In the genomic region with DNA sequence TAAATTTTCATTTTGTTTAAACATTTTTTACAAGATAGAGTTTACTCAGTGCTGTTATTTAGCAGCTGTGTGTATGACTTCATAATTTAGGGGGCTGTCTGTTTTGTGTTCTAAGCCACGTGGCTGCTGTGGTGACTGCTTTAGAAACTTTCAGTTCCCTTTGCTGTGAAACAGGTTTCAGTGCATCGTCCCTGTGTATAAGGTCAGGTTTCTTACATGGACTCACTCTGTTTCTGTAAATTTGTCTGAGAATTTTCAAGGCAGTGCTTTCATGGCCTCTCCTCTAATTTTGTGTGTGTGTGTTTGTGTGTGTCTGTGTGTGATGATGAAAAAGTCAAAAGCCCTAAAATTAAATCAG, we compare ENCODE assay signal across 8 cellular contexts. TPM values are rescaled to one million over a fixed set of nuclear protein-coding genes. Genes with fewer than 3 reads are reported as not detected.
DNase-seq lines count a peak whose midpoint lies in the region; ATAC-seq and TF ChIP-seq lines count a peak whose summit lies in the region.

No MANE protein-coding gene starts in this region.

- no peak for DNase-seq in esophagus muscularis mucosa (ENCODE audit: extremely low spot score)
- no peak for DNase-seq in gastrocnemius medialis
- no peak for DNase-seq in HuH-7.5 (ENCODE audit: low spot score)
- DNase-seq in effector CD8-positive, alpha-beta T cell (lab: John Stamatoyannopoulos, UW) = no peak

- no peak for TF ChIP-seq CTCF in OCI-LY3 (IDR thresholded peaks at IDR 0.05; ENCODE audit: low read depth, low read length)
- TF ChIP-seq CTCF in esophagus muscularis mucosa (IDR thresholded peaks at IDR 0.05) = no peak
- no peak for TF ChIP-seq CTCF in gastrocnemius medialis (IDR thresholded peaks at IDR 0.05 in 4 of 5, conservative IDR thresholded peaks at IDR 0.05 in 1 of 5)

- H2AFZ ChIP-seq in ACC112 (ENCODE audit: low read length, unreplicated experiment) = peak overlapping the region; percentile 75
- H2AFZ ChIP-seq in OCI-LY3 (ENCODE audit: low read depth, low read length) = no peak overlapping the region

- H3K9me3 ChIP-seq in OCI-LY3 (ENCODE audit: insufficient read depth, low read length) (no peaks in the 10 kb centered on the region), esophagus muscularis mucosa (no peaks in the 10 kb centered on the region), gastrocnemius medialis (no peaks in the 10 kb centered on the region)

- no peak for TF ChIP-seq POLR2A in esophagus muscularis mucosa (IDR thresholded peaks at IDR 0.05; ENCODE audit: low read depth)
- no peak for TF ChIP-seq POLR2A in gastrocnemius medialis (IDR thresholded peaks at IDR 0.05)

- 46% methylated on average over 2 of the region's 2 CpGs for WGBS in esophagus muscularis mucosa

- H4K20me1 ChIP-seq in OCI-LY3 (ENCODE audit: insufficient read depth, low read length) = no peaks in the 10 kb centered on the region

- H3K27ac ChIP-seq in ACC112 (ENCODE audit: low read depth, low read length) (peak overlapping the region; percentile 38), OCI-LY3 (ENCODE audit: low read length) (peak overlapping the region; percentile 94), esophagus muscularis mucosa (replicated peaks in 1 of 4) (peak overlapping the region in 1 of 4 donors; percentile 23), gastrocnemius medialis (peak overlapping the region in 1 of 4 donors; percentile 9)

- H3K4me3 ChIP-seq in ACC112 (ENCODE audit: low read depth, low read length) (peak overlapping the region; percentile 73), OCI-LY3 (ENCODE audit: low read length) (peak overlapping the region; percentile 82), esophagus muscularis mucosa (peak overlapping the region; percentile 32 to 49 (median 39)), gastrocnemius medialis (peak overlapping the region in 3 of 4 donors; percentile 32 to 37 (median 33))

- intact Hi-C loops in esophagus muscularis mucosa (cut with DNase I) (no loop called here), gastrocnemius medialis (cut with DNase I; ENCODE audit: low total_unique reads) (no loop called here)

- peaks cover 16% of the 10 kb centered on the region for H3K79me2 ChIP-seq in ACC112 (ENCODE audit: control insufficient read depth, insufficient read depth, low read length, unreplicated experiment)
- H3K79me2 ChIP-seq in OCI-LY3 (ENCODE audit: low read length) = peaks cover 27% of the 10 kb centered on the region

- H3K9ac ChIP-seq in OCI-LY3 (ENCODE audit: low read length) = peak overlapping the region; percentile 78

- peak; percentile 80 for ATAC-seq in GM18508 (IDR thresholded peaks at IDR 0.05; ENCODE audit: insufficient read depth, unreplicated experiment)
- peak; percentile 90 for ATAC-seq in HG02938 (IDR thresholded peaks at IDR 0.05; ENCODE audit: unreplicated experiment)
- no peak for ATAC-seq in gastrocnemius medialis

- TF ChIP-seq EP300 in esophagus muscularis mucosa (IDR thresholded peaks at IDR 0.05) = no peak

- H3K27me3 ChIP-seq in ACC112 (ENCODE audit: insufficient read depth, low read length) (no peaks in the 10 kb centered on the region), OCI-LY3 (ENCODE audit: low read depth, low read length) (no peaks in the 10 kb centered on the region), esophagus muscularis mucosa (no peaks in the 10 kb centered on the region), gastrocnemius medialis (no peaks in the 10 kb centered on the region)

- H3K4me2 ChIP-seq in OCI-LY3 (ENCODE audit: low read length) = peak overlapping the region; percentile 97

- H3K4me1 ChIP-seq in ACC112 (ENCODE audit: control insufficient read depth, insufficient read depth, low read length, unreplicated experiment) (peaks cover 9% of the 10 kb centered on the region), OCI-LY3 (ENCODE audit: low read length) (peaks cover 61% of the 10 kb centered on the region), esophagus muscularis mucosa (peaks cover 4 to 12% (median 7%) of the 10 kb centered on the region in 4 donors), gastrocnemius medialis (peaks cover 0 to 6% of the 10 kb centered on the region in 2 donors)

- H3K36me3 ChIP-seq in ACC112 (ENCODE audit: insufficient read depth, low read length) (no peaks in the 10 kb centered on the region), OCI-LY3 (replicated peaks; ENCODE audit: low read depth, low read length) (no peaks in the 10 kb centered on the region), esophagus muscularis mucosa (no peaks in the 10 kb centered on the region), gastrocnemius medialis (no peaks in the 10 kb centered on the region)

- in situ Hi-C loops in gastrocnemius medialis (cut with MboI; ENCODE audit: low sequenced_read_pairs in 4 of 4) = no loop called here

RNA-seq across cellular contexts. Expression of a gene that starts 32.4 kb away (rescaled TPM):
- total RNA-seq in esophagus muscularis mucosa = 10 to 100 TPM in 2 of 4 donors, 1 to 10 TPM in 2; 6.8 to 14.1 (median 10.2) TPM
- total RNA-seq in gastrocnemius medialis = 1 to 10 TPM; 1.4 to 2.3 (median 2.0) TPM

Comparison
In these comparisons a context has a peak if more than half of its experiments do, and no peak if none do; other contexts are left out.
1. ATAC-seq: peak in GM18508 (single experiment) and HG02938 (single experiment); none in gastrocnemius medialis (0 of 2).
2. Peak in every context shown above with its lines, with median percentiles within 50 percentile points of each other: H3K4me3 ChIP-seq.